Comparison of ENCODE assay signal across 11 cellular contexts in the genomic region with DNA sequence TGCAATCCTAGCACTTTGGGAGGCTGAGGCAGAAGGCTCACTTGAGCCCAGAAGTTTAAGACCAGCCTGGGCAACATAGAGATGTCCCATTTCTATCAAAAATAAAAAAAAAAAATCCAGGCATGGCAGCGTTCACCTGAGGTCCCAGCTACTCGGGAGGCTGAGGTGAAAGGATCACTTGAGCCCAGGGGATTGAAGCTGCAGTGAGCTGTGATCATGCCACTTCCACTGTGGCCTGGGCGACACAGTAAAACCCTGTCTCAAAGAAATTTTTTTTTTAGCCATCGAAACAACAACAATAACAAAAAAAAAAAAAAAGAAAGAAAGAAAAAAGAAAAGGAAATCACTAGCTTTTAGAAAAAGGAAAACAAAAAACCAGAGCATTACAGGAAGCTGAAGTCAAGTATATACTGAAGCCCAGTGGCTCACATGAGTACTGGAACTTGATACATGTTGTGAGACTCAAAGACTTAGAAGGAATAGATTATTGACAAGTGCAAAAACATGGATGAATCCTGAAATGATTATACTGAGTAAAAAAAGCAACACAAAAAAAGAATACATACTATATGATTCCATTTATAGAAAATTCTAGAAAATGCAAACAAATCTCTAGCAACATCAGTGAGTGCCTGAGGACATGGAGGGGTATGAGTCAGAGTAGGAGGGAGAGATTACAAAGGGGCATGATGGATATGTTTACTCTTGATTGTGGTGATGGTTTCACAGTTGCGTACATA. TPM values are rescaled to one million over a fixed set of nuclear protein-coding genes. Genes with fewer than 3 reads are reported as not detected.
DNase-seq lines count a peak whose midpoint lies in the region; ATAC-seq and TF ChIP-seq lines count a peak whose summit lies in the region.
"Had no signal": no experiment of that assay in that cellular context is flagged by ENCODE, and none has a peak within 500 bp of the region (broad histone marks: within the 10 kb centered on the region; RNA-seq: fewer than 3 reads in every experiment).

No MANE protein-coding gene starts in this region.

- TF ChIP-seq POLR2A in upper lobe of left lung (IDR thresholded peaks at IDR 0.05): no peak

- no peak overlapping the region for H3K27ac ChIP-seq in WERI-Rb-1
- H3K27ac ChIP-seq in left lung: no peak overlapping the region
- no peak overlapping the region for H3K27ac ChIP-seq in upper lobe of left lung

- H3K36me3 ChIP-seq in WERI-Rb-1 (no peaks in the 10 kb centered on the region), left lung (no peaks in the 10 kb centered on the region), upper lobe of left lung (no peaks in the 10 kb centered on the region)

- H3K36me3 Mint-ChIP-seq in T-helper 17 cell (ENCODE audit: low read depth) (peaks cover 2% of the 10 kb centered on the region), memory B cell (no peaks in the 10 kb centered on the region)

- H3K4me1 Mint-ChIP-seq in T-helper 17 cell (peaks cover 9% of the 10 kb centered on the region), memory B cell (peaks cover 14% of the 10 kb centered on the region)

- intact Hi-C loops in left lung (cut with DNase I): no loop called here

- peak overlapping the region; percentile 81 for H3K27ac Mint-ChIP-seq in T-helper 17 cell
- H3K27ac Mint-ChIP-seq in memory B cell: no peak overlapping the region
- H3K27ac Mint-ChIP-seq: progenitor cell of endocrine pancreas had no signal

- no peak for TF ChIP-seq EP300 in upper lobe of left lung (IDR thresholded peaks at IDR 0.05)

- TF ChIP-seq CTCF in WERI-Rb-1 (IDR thresholded peaks at IDR 0.05; ENCODE audit: low read depth, low read length): no peak
- TF ChIP-seq CTCF in left lung (IDR thresholded peaks at IDR 0.05): no peak
- TF ChIP-seq CTCF in upper lobe of left lung (IDR thresholded peaks at IDR 0.05): no peak

- ATAC-seq in HG02938 (IDR thresholded peaks at IDR 0.05; ENCODE audit: unreplicated experiment): peak; percentile 38
- peak; percentile 71 for ATAC-seq in T-helper 17 cell
- ATAC-seq in memory B cell (ENCODE audit: low read depth): peak; percentile 41
- no peak for ATAC-seq in left lung
- ATAC-seq in upper lobe of left lung (ENCODE audit: low FRiP score in 2 of 2): no peak

- no peaks in the 10 kb centered on the region for H3K9me3 ChIP-seq in T-helper 17 cell (ENCODE audit: control insufficient read depth, low read length, poor library complexity, severe bottlenecking)
- H3K9me3 ChIP-seq in WERI-Rb-1 (ENCODE audit: severe bottlenecking): peaks cover 8% of the 10 kb centered on the region
- H3K9me3 ChIP-seq in left lung: no peaks in the 10 kb centered on the region
- no peaks in the 10 kb centered on the region for H3K9me3 ChIP-seq in upper lobe of left lung

- H3K27me3 ChIP-seq in WERI-Rb-1 (ENCODE audit: insufficient read depth, low read depth, severe bottlenecking) (no peaks in the 10 kb centered on the region), left lung (no peaks in the 10 kb centered on the region), upper lobe of left lung (no peaks in the 10 kb centered on the region)

- DNase-seq in NCI-H345 (lab: John Stamatoyannopoulos, UW) (peak; percentile 31), NCI-H345 treated with DMSO at 0.1 percent for 48 hours (lab: John Stamatoyannopoulos, UW; ENCODE audit: unreplicated experiment) (no peak), T-helper 17 cell (no peak), memory B cell (ENCODE audit: low spot score in 2 of 2) (no peak), WERI-Rb-1 (no peak), left lung (no peak), upper lobe of left lung (no peak)
- DNase-seq: kidney, Right ventricle myocardium superior had no signal

- WGBS in upper lobe of left lung, 2 donors: 76 to 87% methylated on average over 5 of the region's 5 CpGs

- peaks cover 2% of the 10 kb centered on the region for H3K9me3 Mint-ChIP-seq in memory B cell

- no peak overlapping the region for H3K4me3 ChIP-seq in WERI-Rb-1 (ENCODE audit: low read depth, low read length)
- no peak overlapping the region for H3K4me3 ChIP-seq in left lung
- H3K4me3 ChIP-seq in upper lobe of left lung: no peak overlapping the region

- H3K4me3 Mint-ChIP-seq in T-helper 17 cell: no peak overlapping the region
- no peak overlapping the region for H3K4me3 Mint-ChIP-seq in memory B cell

- H3K27me3 Mint-ChIP-seq in T-helper 17 cell: no peaks in the 10 kb centered on the region
- H3K27me3 Mint-ChIP-seq in memory B cell: no peaks in the 10 kb centered on the region
- H3K27me3 Mint-ChIP-seq: progenitor cell of endocrine pancreas had no signal

- H3K4me1 ChIP-seq in left lung (peaks cover 0 to 2% of the 10 kb centered on the region in 2 donors), upper lobe of left lung (peaks cover 0 to 2% (median 0%) of the 10 kb centered on the region in 4 donors)

RNA-seq across cellular contexts. Expression of gene RABGAP1L, which starts 6.1 kb away (rescaled TPM):
- total RNA-seq in T-helper 17 cell (100 to 1,000 TPM; 112 to 120 TPM), left lung (10 to 100 TPM; 53.0 to 67.3 TPM), upper lobe of left lung (100 to 1,000 TPM in 2 of 6 donors, 10 to 100 TPM in 4; 41.3 to 229 (median 85.3) TPM)

Comparison
In these comparisons a context has a peak if more than half of its experiments do, and no peak if none do; other contexts are left out.
1. ATAC-seq: peak in HG02938 (single experiment), T-helper 17 cell (single experiment) and memory B cell (single experiment); none in left lung (single experiment) and upper lobe of left lung (0 of 2).